In the genomic region with DNA sequence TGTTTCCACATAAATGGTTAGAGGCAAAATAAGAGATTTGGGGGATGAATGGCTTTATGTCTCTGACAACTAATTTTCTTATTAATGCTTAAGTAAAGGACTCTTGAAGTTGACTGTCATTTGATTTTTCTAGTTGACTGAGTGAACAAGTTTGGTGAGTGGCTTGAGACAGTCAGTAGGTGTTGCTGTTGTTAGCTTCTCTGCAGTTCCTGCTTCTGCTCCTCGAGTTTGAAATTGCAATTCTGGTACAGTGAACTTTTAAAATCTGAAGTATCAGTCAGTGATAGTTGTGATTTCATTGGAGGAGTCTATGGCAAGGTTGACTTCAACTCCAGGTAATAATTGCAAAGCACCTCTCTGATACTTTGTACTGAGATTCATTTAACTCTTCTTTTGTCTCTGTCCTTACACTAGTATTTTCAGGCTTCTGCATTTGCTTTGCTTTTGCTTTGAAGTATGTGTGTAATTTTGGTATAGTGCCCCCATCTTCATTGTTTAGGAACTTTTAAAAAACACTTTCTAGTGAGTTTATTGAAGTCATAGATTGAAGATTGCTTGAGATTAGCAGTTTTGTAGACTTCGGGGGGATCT, we compare ENCODE assay signal across 8 cellular contexts. TPM values are rescaled to one million over a fixed set of nuclear protein-coding genes. Genes with fewer than 3 reads are reported as not detected.
DNase-seq lines count a peak whose midpoint lies in the region; ATAC-seq and TF ChIP-seq lines count a peak whose summit lies in the region.

No MANE protein-coding gene starts in this region.

- 34 to 37% methylated on average over 2 of the region's 2 CpGs for WGBS in body of pancreas, 2 donors

- H3K4me2 ChIP-seq in DOHH2 (ENCODE audit: low read length): peak overlapping the region; percentile 88

- H3K4me3 ChIP-seq in DOHH2 (ENCODE audit: low read length) (peak overlapping the region; percentile 76), body of pancreas (no peak overlapping the region)

- ATAC-seq in body of pancreas: no peak
- ATAC-seq in omental fat pad (ENCODE audit: low FRiP score): no peak

- H3K4me1 ChIP-seq in DOHH2 (ENCODE audit: control insufficient read depth, low read length): peaks cover 56% of the 10 kb centered on the region
- H3K4me1 ChIP-seq in body of pancreas: peaks cover 16% of the 10 kb centered on the region

- TF ChIP-seq CTCF in DOHH2 (IDR thresholded peaks at IDR 0.05; ENCODE audit: low read depth, low read length, poor library complexity, severe bottlenecking) (peak; percentile 60), body of pancreas (IDR thresholded peaks at IDR 0.05) (peak in 5 of 7 experiments; percentile 8 to 54 (median 52)), type B pancreatic cell (conservative IDR thresholded peaks at IDR 0.05) (peak; percentile 34), omental fat pad (IDR thresholded peaks at IDR 0.05) (no peak)

- H3K9me3 ChIP-seq in DOHH2 (ENCODE audit: control insufficient read depth, insufficient read depth, low read length) (no peaks in the 10 kb centered on the region), body of pancreas (no peaks in the 10 kb centered on the region)

- H3K9me2 ChIP-seq in DOHH2 (replicated peaks; ENCODE audit: control insufficient read depth, low read length): no peaks in the 10 kb centered on the region

- H3K36me3 ChIP-seq in DOHH2 (ENCODE audit: control insufficient read depth, low read length) (no peaks in the 10 kb centered on the region), body of pancreas (replicated peaks in 1 of 2; ENCODE audit: insufficient read depth in 1 of 2, low read depth in 2 of 2) (no peaks in the 10 kb centered on the region)

- peaks cover 2% of the 10 kb centered on the region for H3K36me3 Mint-ChIP-seq in type B pancreatic cell

- H3K9me3 Mint-ChIP-seq in type B pancreatic cell: no peaks in the 10 kb centered on the region

- no peaks in the 10 kb centered on the region for H4K20me1 ChIP-seq in DOHH2 (ENCODE audit: control insufficient read depth, insufficient read depth, low read depth, low read length)

- peak overlapping the region; percentile 94 for H3K4me3 Mint-ChIP-seq in type B pancreatic cell

- no peaks in the 10 kb centered on the region for H3K27me3 ChIP-seq in DOHH2 (ENCODE audit: control insufficient read depth, low read length)
- no peaks in the 10 kb centered on the region for H3K27me3 ChIP-seq in body of pancreas

- peak; percentile 24 for DNase-seq in A172 (ENCODE audit: low spot score)
- peak; percentile 9 for DNase-seq in NCI-H2196 treated with DMSO at 0.1 percent for 48 hours (lab: John Stamatoyannopoulos, UW; ENCODE audit: unreplicated experiment)
- peak in 2 of 4 donors; percentile 24 to 37 for DNase-seq in body of pancreas
- DNase-seq in left kidney (ENCODE audit: low read depth, low spot score): peak; percentile 73
- DNase-seq in type B pancreatic cell (ENCODE audit: extremely low spot score, unreplicated experiment): no peak
- DNase-seq in omental fat pad (ENCODE audit: low spot score): no peak
- DNase-seq in activated CD4-positive, CD25-positive, alpha-beta regulatory T cell (lab: John Stamatoyannopoulos, UW): no peak

- peaks cover 67% of the 10 kb centered on the region for H3K79me2 ChIP-seq in DOHH2 (ENCODE audit: control insufficient read depth, low read length)

- no peak overlapping the region for H3K27ac ChIP-seq in DOHH2 (ENCODE audit: low read depth, low read length)
- H3K27ac ChIP-seq in body of pancreas: peak overlapping the region in 1 of 4 donors; percentile 97

- peaks cover 35% of the 10 kb centered on the region for H3K4me1 Mint-ChIP-seq in type B pancreatic cell (ENCODE audit: unreplicated experiment)

- TF ChIP-seq POLR2A in body of pancreas (IDR thresholded peaks at IDR 0.05): no peak

- peak overlapping the region; percentile 92 for H3K27ac Mint-ChIP-seq in type B pancreatic cell

- peaks cover 14% of the 10 kb centered on the region for H3F3A ChIP-seq in DOHH2 (ENCODE audit: control insufficient read depth, insufficient read depth)

- intact Hi-C loops in body of pancreas (cut with DNase I): no loop called here

- no peaks in the 10 kb centered on the region for H3K27me3 Mint-ChIP-seq in type B pancreatic cell

RNA-seq across cellular contexts. Expression of a gene that starts 2.5 kb away (rescaled TPM):
- total RNA-seq in A172 (2014; rRNA removed; shearing (Covaris generic)): 3.7 and 4.9 TPM in 2 replicates
- total RNA-seq in body of pancreas: 10 to 100 TPM; 17.5 to 49.8 TPM
- 44.2 and 46.2 TPM in 2 replicates for total RNA-seq in type B pancreatic cell (ENCODE audit: low replicate concordance)
- total RNA-seq in omental fat pad: 10 to 100 TPM; 20.3 to 49.1 (median 34.5) TPM

Comparison
In these comparisons a context has a peak if more than half of its experiments do, and no peak if none do; other contexts are left out.
1. DNase-seq: peak in A172 (single experiment), NCI-H2196 treated with DMSO at 0.1 percent for 48 hours (single experiment) and left kidney (single experiment); none in type B pancreatic cell (single experiment), omental fat pad (single experiment) and activated CD4-positive, CD25-positive, alpha-beta regulatory T cell (0 of 4).
2. CTCF ChIP-seq: peak in DOHH2 (single experiment), body of pancreas (5 of 7) and type B pancreatic cell (single experiment); none in omental fat pad (0 of 3).